16 cellular contexts compared by ENCODE assay signal in genomic region chr5:14008819-14009311, GRCh38.
DNase-seq lines count a peak whose midpoint lies in the region; ATAC-seq and TF ChIP-seq lines count a peak whose summit lies in the region.
"Had no signal": no experiment of that assay in that cellular context is flagged by ENCODE, and none has a peak within 500 bp of the region (broad histone marks: within the 10 kb centered on the region; RNA-seq: fewer than 3 reads in every experiment).

No MANE protein-coding gene starts in this region.

- peak; percentile 44 for DNase-seq in NCI-H1092 treated with DMSO at 0.1 percent for 48 hours (lab: John Stamatoyannopoulos, UW)
- DNase-seq in NCI-H1092 (lab: John Stamatoyannopoulos, UW): no peak
- peak; percentile 64 for DNase-seq in NCI-H748 (lab: John Stamatoyannopoulos, UW; ENCODE audit: unreplicated experiment)
- DNase-seq in spleen: no peak
- no peak for DNase-seq in brain microvascular endothelial cell
- DNase-seq in amniotic stem cell (lab: John Stamatoyannopoulos, UW): no peak
- no peak for DNase-seq in activated naive CD4-positive, alpha-beta T cell treated with anti-CD3 and anti-CD28 coated beads, Interleukin-2, amount 50 U/mL, for 16 hours
- DNase-seq: activated CD4-positive, CD25-positive, alpha-beta regulatory T cell; foreskin melanocyte; islet precursor cell; Kasumi-1; NCI-H524 treated with DMSO at 0.1 percent for 48 hours; SK-N-SH; tibial artery had no signal

- H3K4me3 ChIP-seq in spleen: no peak overlapping the region
- H3K4me3 ChIP-seq in brain microvascular endothelial cell (ENCODE audit: low read depth, low read length): no peak overlapping the region
- H3K4me3 ChIP-seq: coronary artery, tibial artery had no signal

- intact Hi-C loops in spleen (cut with DNase I; ENCODE audit: low total_unique reads): no loop called here

- WGBS in spleen, 5 donors: 49 to 75% (median 63%) methylated on average over 8 of the region's 8 CpGs

- H3K36me3 ChIP-seq in spleen (no peaks in the 10 kb centered on the region), brain microvascular endothelial cell (replicated peaks) (no peaks in the 10 kb centered on the region)
- H3K36me3 ChIP-seq: tibial artery had no signal

- in situ Hi-C loops in brain microvascular endothelial cell (cut with HindIII; ENCODE audit: low pct_ligation_motif_present, low sequenced_read_pairs): loop anchor here (25.0 kb wide), 1 partner anchor 328 kb away; no protein-coding TSS in a partner anchor

- TF ChIP-seq POLR2A in spleen (IDR thresholded peaks at IDR 0.05): no peak

- H3K27ac ChIP-seq in spleen: peak overlapping the region in 7 of 8 donors; percentile 25 to 76 (median 55)
- H3K27ac ChIP-seq in brain microvascular endothelial cell: no peak overlapping the region
- H3K27ac ChIP-seq: coronary artery, tibial artery had no signal

- peaks cover 0 to 18% (median 15%) of the 10 kb centered on the region in 6 donors for H3K4me1 ChIP-seq in spleen

- no peaks in the 10 kb centered on the region for H3K9me3 ChIP-seq in spleen
- H3K9me3 ChIP-seq: SK-N-SH, tibial artery had no signal

- TF ChIP-seq CTCF in spleen (IDR thresholded peaks at IDR 0.05 in 8 of 11, conservative IDR thresholded peaks at IDR 0.05 in 3 of 11): no peak
- TF ChIP-seq CTCF in brain microvascular endothelial cell (IDR thresholded peaks at IDR 0.05; ENCODE audit: low read depth, low read length, missing control alignments): no peak

- peaks cover 0 to 32% (median 0%) of the 10 kb centered on the region in 7 donors for H3K27me3 ChIP-seq in spleen (replicated peaks in 1 of 7)
- no peaks in the 10 kb centered on the region for H3K27me3 ChIP-seq in brain microvascular endothelial cell (replicated peaks)
- H3K27me3 ChIP-seq: tibial artery had no signal

- ATAC-seq in esophagus mucosa: peak; percentile 70

Comparison
In these comparisons a context has a peak if more than half of its experiments do, and no peak if none do; other contexts are left out.
1. DNase-seq: peak in NCI-H1092 treated with DMSO at 0.1 percent for 48 hours (single experiment) and NCI-H748 (single experiment); none in NCI-H1092 (single experiment), spleen (single experiment), brain microvascular endothelial cell (single experiment), amniotic stem cell (single experiment) and activated naive CD4-positive, alpha-beta T cell treated with anti-CD3 and anti-CD28 coated beads, Interleukin-2, amount 50 U/mL, for 16 hours (single experiment).